In genomic region chr1:21767106-21767505, GRCh38 we compare ENCODE assay signal across 3 cellular contexts.
TF ChIP-seq lines count a peak whose summit lies in the region.

No MANE protein-coding gene starts in this region.

TF ChIP-seq in A549, 52 proteins besides CTCF, POLR2A, EP300 and RAD21:
- TF ChIP-seq CEBPB (IDR thresholded peaks at IDR 0.05), result peak; percentile 35 to 71; a peak in 3 of 4 replicates
TF ChIP-seq in A549: peak in this region for 1; not testable (repeated sequence) for 51.

TF ChIP-seq in HCT116, 20 proteins besides CTCF, POLR2A, EP300 and RAD21:
- 0 out of 2 replicates have a peak, but pooled peaks have one; percentile 33 for TF ChIP-seq CEBPB (IDR thresholded peaks at IDR 0.05; ENCODE audit: low read depth)
TF ChIP-seq in HCT116: peak in this region for 1; not testable (repeated sequence) for 19.

TF ChIP-seq in WTC11, 78 proteins besides CTCF, POLR2A, EP300 and RAD21:
- 0 out of 2 replicates have a peak, but pooled peaks have one; percentile 56 for TF ChIP-seq ZNF121 (CRISPR knock-in tag; IDR thresholded peaks at IDR 0.05)
TF ChIP-seq in WTC11: peak in this region for 1; not testable (repeated sequence) for 77.
